Comparison of ENCODE assay signal across 11 cellular contexts in genomic region chr17:6724009-6724408, GRCh38. TPM values are rescaled to one million over a fixed set of nuclear protein-coding genes. Genes with fewer than 3 reads are reported as not detected.
"Had no signal": no experiment of that assay in that cellular context is flagged by ENCODE, and none has a peak within 500 bp of the region (broad histone marks: within the 10 kb centered on the region; RNA-seq: fewer than 3 reads in every experiment).

No MANE protein-coding gene starts in this region.

- H3K27ac Mint-ChIP-seq: HFFc6 had no signal

- H3K9me3 ChIP-seq: HAP-1 had no signal

- ATAC-seq: HCT116, K562 had no signal

- H3K27ac ChIP-seq: GM23248, HL-60 had no signal

- DNase-seq: GM23248, GOT3, H7, HFFc6, IMR-90 had no signal

- H3K4me1 ChIP-seq: HAP-1 had no signal

- H3K4me3 ChIP-seq: GM23248, HAP-1, K562 had no signal

- H3K9me3 Mint-ChIP-seq: HFFc6 had no signal

- H3K36me3 ChIP-seq: HAP-1 had no signal

- H2AFZ ChIP-seq: GM23248 had no signal

- H3K4me3 Mint-ChIP-seq: HFFc6 had no signal

- H3K9ac ChIP-seq: GM23248 had no signal

RNA-seq across cellular contexts. Expression of gene SLC13A5, which starts 10.8 kb away (rescaled TPM):
- total RNA-seq: GM23248, H4, HFFc6, HT1080, IMR-90 had no signal
- polyA plus RNA-seq: GM23248, IMR-90, K562 had no signal

RNA-seq across cellular contexts. Expression of gene XAF1, which starts 31.8 kb away (rescaled TPM):
- total RNA-seq: H7, HT1080 had no signal

RNA-seq across cellular contexts. Expression of gene FBXO39, which starts 52.0 kb away (rescaled TPM):
- total RNA-seq: H7, HFFc6, HT1080, IMR-90, K562 had no signal
- polyA plus RNA-seq: GM23248, IMR-90, K562 had no signal
